Comparison of ENCODE assay signal across 1 cellular context in the genomic region with DNA sequence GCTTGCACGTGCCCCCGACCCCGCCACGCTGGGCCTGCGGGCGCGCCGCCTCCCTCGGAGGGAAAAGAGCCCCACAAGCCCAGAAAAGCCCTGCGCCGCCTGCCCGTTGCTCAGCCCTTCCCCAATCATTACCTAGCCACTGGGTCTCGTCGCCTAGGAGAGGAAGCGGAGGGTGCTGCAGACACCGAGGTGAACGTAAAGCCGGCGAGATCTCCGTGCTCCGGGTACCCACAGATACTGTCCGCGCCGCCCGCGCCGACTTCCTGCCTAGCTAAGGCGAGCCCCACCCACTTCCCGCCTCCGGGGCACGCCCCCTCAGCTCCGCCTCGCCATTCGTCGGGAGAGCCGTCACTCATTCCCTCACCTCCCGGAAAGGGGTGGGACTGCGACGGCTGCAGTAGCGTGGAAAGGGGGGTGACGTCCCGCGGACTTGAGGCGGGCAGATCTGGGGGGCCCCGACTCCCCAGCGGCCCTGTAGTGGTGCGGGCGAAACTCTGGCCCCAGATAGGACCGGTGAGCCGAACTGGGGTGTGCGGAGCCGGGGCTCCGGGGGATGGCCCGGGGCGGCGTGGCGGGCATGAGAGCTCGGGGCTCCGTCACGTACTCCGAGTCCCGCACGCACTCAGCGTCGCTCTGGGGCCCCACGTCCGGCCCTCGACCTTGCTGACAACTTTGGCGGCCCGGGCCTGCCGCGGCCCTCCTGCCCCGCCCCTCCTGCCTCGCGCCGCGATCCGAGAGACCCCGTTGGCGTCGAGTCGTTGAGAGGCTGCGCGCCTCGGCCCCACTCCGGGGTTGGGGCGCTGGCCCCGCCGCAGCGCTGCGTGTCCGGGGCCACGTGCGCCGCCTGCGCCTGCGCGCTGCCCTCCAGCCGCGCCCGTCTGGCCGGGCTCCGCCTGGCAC.
TF ChIP-seq lines count a peak whose summit lies in the region.

A gene (minus strand): TSS at position 239 of the 900 bp plus-strand sequence. CDS start 3,778 bp downstream, outside the sequence.

TF ChIP-seq in WTC11, 78 proteins besides CTCF, POLR2A, EP300 and RAD21 (continued from another document and continues in another):
- TF ChIP-seq, protein P1, sequence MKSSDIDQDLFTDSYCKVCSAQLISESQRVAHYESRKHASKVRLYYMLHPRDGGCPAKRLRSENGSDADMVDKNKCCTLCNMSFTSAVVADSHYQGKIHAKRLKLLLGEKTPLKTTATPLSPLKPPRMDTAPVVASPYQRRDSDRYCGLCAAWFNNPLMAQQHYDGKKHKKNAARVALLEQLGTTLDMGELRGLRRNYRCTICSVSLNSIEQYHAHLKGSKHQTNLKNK (CRISPR knock-in tag; IDR thresholded peaks at IDR 0.05), result no peak
- TF ChIP-seq JAZF1 (CRISPR knock-in tag; IDR thresholded peaks at IDR 0.05) (no peak), NR2C2 (CRISPR knock-in tag; IDR thresholded peaks at IDR 0.05) (no peak), KAT7 (CRISPR knock-in tag; IDR thresholded peaks at IDR 0.05; ENCODE audit: borderline replicate concordance) (peak; percentile 98; the same call in 1 of the 2 replicates), ELF4 (CRISPR knock-in tag; IDR thresholded peaks at IDR 0.05; ENCODE audit: low read depth) (peak; percentile 91), SMAD3 (CRISPR knock-in tag; IDR thresholded peaks at IDR 0.05; ENCODE audit: borderline replicate concordance) (peak; percentile 68), SP1 (CRISPR knock-in tag; conservative IDR thresholded peaks at IDR 0.05) (peak; percentile 99), GABPB1 (CRISPR knock-in tag; IDR thresholded peaks at IDR 0.05) (peak; percentile 64), ZNF416 (CRISPR knock-in tag; IDR thresholded peaks at IDR 0.05) (peak; percentile 18; the same call in 1 of the 2 replicates), EMX1 (CRISPR knock-in tag; IDR thresholded peaks at IDR 0.05) (0 out of 2 replicates have a peak, but pooled peaks have one; percentile 41), TCF7 (CRISPR knock-in tag; IDR thresholded peaks at IDR 0.05; ENCODE audit: low read depth) (peak; percentile 92), NR3C1 (CRISPR knock-in tag; conservative IDR thresholded peaks at IDR 0.05; ENCODE audit: low read depth) (peak; percentile 86; the same call in 1 of the 2 replicates), ZNF317 (CRISPR knock-in tag; IDR thresholded peaks at IDR 0.05; ENCODE audit: borderline replicate concordance, low read depth) (peak; percentile 69; the same call in 1 of the 2 replicates), ZNF671 (CRISPR knock-in tag; IDR thresholded peaks at IDR 0.05) (no peak), CREB1 (CRISPR knock-in tag; IDR thresholded peaks at IDR 0.05) (peak; percentile 80; the same call in 1 of the 2 replicates), TEAD4 (CRISPR knock-in tag; IDR thresholded peaks at IDR 0.05) (peak; percentile 86), RORB (CRISPR knock-in tag; IDR thresholded peaks at IDR 0.05) (no peak), MYBL2 (CRISPR knock-in tag; IDR thresholded peaks at IDR 0.05) (no peak; the same call in none of the 2 replicates), HMGA2 (CRISPR knock-in tag; IDR thresholded peaks at IDR 0.05) (no peak), CREM (CRISPR knock-in tag; IDR thresholded peaks at IDR 0.05) (no peak; the same call in 1 of the 2 replicates), GRHL2 (CRISPR knock-in tag; IDR thresholded peaks at IDR 0.05; ENCODE audit: insufficient replicate concordance, severe bottlenecking) (no peak), ATF1 (CRISPR knock-in tag; IDR thresholded peaks at IDR 0.05) (0 out of 2 replicates have a peak, but pooled peaks have one; percentile 25), NFE2L1 (CRISPR knock-in tag; IDR thresholded peaks at IDR 0.05) (peak; percentile 64), OVOL2 (CRISPR knock-in tag; IDR thresholded peaks at IDR 0.05; ENCODE audit: borderline replicate concordance) (no peak), JUN (CRISPR knock-in tag; IDR thresholded peaks at IDR 0.05) (peak; percentile 97), GTF2I (CRISPR knock-in tag; conservative IDR thresholded peaks at IDR 0.05) (no peak), TP53 (CRISPR knock-in tag; IDR thresholded peaks at IDR 0.05) (peak; percentile 97), CBFB (CRISPR knock-in tag; IDR thresholded peaks at IDR 0.05; ENCODE audit: low read depth) (peak; percentile 88; the same call in 1 of the 2 replicates), ZNF232 (CRISPR knock-in tag; IDR thresholded peaks at IDR 0.05) (peak; percentile 65; the same call in 1 of the 2 replicates)
- TF ChIP-seq, protein P2, sequence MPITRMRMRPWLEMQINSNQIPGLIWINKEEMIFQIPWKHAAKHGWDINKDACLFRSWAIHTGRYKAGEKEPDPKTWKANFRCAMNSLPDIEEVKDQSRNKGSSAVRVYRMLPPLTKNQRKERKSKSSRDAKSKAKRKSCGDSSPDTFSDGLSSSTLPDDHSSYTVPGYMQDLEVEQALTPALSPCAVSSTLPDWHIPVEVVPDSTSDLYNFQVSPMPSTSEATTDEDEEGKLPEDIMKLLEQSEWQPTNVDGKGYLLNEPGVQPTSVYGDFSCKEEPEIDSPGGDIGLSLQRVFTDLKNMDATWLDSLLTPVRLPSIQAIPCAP (CRISPR knock-in tag; IDR thresholded peaks at IDR 0.05), result peak; percentile 95
- TF ChIP-seq, protein P3, sequence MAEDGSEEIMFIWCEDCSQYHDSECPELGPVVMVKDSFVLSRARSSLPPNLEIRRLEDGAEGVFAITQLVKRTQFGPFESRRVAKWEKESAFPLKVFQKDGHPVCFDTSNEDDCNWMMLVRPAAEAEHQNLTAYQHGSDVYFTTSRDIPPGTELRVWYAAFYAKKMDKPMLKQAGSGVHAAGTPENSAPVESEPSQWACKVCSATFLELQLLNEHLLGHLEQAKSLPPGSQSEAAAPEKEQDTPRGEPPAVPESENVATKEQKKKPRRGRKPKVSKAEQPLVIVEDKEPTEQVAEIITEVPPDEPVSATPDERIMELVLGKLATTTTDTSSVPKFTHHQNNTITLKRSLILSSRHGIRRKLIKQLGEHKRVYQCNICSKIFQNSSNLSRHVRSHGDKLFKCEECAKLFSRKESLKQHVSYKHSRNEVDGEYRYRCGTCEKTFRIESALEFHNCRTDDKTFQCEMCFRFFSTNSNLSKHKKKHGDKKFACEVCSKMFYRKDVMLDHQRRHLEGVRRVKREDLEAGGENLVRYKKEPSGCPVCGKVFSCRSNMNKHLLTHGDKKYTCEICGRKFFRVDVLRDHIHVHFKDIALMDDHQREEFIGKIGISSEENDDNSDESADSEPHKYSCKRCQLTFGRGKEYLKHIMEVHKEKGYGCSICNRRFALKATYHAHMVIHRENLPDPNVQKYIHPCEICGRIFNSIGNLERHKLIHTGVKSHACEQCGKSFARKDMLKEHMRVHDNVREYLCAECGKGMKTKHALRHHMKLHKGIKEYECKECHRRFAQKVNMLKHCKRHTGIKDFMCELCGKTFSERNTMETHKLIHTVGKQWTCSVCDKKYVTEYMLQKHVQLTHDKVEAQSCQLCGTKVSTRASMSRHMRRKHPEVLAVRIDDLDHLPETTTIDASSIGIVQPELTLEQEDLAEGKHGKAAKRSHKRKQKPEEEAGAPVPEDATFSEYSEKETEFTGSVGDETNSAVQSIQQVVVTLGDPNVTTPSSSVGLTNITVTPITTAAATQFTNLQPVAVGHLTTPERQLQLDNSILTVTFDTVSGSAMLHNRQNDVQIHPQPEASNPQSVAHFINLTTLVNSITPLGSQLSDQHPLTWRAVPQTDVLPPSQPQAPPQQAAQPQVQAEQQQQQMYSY (CRISPR knock-in tag; IDR thresholded peaks at IDR 0.05), result no peak; the same call in 1 of the 2 replicates
- TF ChIP-seq, protein P4, sequence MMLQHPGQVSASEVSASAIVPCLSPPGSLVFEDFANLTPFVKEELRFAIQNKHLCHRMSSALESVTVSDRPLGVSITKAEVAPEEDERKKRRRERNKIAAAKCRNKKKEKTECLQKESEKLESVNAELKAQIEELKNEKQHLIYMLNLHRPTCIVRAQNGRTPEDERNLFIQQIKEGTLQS (CRISPR knock-in tag; conservative IDR thresholded peaks at IDR 0.05), result no peak
- TF ChIP-seq, protein P5, sequence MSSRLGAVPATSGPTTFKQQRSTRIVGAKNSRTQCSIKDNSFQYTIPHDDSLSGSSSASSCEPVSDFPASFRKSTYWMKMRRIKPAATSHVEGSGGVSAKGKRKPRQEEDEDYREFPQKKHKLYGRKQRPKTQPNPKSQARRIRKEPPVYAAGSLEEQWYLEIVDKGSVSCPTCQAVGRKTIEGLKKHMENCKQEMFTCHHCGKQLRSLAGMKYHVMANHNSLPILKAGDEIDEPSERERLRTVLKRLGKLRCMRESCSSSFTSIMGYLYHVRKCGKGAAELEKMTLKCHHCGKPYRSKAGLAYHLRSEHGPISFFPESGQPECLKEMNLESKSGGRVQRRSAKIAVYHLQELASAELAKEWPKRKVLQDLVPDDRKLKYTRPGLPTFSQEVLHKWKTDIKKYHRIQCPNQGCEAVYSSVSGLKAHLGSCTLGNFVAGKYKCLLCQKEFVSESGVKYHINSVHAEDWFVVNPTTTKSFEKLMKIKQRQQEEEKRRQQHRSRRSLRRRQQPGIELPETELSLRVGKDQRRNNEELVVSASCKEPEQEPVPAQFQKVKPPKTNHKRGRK (CRISPR knock-in tag; IDR thresholded peaks at IDR 0.05; ENCODE audit: borderline replicate concordance), result no peak
- TF ChIP-seq, protein P6, sequence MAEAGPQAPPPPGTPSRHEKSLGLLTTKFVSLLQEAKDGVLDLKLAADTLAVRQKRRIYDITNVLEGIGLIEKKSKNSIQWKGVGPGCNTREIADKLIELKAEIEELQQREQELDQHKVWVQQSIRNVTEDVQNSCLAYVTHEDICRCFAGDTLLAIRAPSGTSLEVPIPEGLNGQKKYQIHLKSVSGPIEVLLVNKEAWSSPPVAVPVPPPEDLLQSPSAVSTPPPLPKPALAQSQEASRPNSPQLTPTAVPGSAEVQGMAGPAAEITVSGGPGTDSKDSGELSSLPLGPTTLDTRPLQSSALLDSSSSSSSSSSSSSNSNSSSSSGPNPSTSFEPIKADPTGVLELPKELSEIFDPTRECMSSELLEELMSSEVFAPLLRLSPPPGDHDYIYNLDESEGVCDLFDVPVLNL (CRISPR knock-in tag; IDR thresholded peaks at IDR 0.05; ENCODE audit: borderline replicate concordance, low read depth), result peak; percentile 81; the same call in 1 of the 2 replicates
- TF ChIP-seq, protein P7, sequence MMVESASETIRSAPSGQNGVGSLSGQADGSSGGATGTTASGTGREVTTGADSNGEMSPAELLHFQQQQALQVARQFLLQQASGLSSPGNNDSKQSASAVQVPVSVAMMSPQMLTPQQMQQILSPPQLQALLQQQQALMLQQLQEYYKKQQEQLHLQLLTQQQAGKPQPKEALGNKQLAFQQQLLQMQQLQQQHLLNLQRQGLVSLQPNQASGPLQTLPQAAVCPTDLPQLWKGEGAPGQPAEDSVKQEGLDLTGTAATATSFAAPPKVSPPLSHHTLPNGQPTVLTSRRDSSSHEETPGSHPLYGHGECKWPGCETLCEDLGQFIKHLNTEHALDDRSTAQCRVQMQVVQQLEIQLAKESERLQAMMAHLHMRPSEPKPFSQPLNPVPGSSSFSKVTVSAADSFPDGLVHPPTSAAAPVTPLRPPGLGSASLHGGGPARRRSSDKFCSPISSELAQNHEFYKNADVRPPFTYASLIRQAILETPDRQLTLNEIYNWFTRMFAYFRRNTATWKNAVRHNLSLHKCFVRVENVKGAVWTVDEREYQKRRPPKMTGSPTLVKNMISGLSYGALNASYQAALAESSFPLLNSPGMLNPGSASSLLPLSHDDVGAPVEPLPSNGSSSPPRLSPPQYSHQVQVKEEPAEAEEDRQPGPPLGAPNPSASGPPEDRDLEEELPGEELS (CRISPR knock-in tag; IDR thresholded peaks at IDR 0.05), result peak; percentile 96
- TF ChIP-seq, protein P8, sequence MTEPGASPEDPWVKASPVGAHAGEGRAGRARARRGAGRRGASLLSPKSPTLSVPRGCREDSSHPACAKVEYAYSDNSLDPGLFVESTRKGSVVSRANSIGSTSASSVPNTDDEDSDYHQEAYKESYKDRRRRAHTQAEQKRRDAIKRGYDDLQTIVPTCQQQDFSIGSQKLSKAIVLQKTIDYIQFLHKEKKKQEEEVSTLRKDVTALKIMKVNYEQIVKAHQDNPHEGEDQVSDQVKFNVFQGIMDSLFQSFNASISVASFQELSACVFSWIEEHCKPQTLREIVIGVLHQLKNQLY (CRISPR knock-in tag; IDR thresholded peaks at IDR 0.05), result no peak
- TF ChIP-seq, protein P9, sequence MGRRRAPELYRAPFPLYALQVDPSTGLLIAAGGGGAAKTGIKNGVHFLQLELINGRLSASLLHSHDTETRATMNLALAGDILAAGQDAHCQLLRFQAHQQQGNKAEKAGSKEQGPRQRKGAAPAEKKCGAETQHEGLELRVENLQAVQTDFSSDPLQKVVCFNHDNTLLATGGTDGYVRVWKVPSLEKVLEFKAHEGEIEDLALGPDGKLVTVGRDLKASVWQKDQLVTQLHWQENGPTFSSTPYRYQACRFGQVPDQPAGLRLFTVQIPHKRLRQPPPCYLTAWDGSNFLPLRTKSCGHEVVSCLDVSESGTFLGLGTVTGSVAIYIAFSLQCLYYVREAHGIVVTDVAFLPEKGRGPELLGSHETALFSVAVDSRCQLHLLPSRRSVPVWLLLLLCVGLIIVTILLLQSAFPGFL (CRISPR knock-in tag; IDR thresholded peaks at IDR 0.05; ENCODE audit: borderline replicate concordance), result peak; percentile 95
- TF ChIP-seq, protein P10, sequence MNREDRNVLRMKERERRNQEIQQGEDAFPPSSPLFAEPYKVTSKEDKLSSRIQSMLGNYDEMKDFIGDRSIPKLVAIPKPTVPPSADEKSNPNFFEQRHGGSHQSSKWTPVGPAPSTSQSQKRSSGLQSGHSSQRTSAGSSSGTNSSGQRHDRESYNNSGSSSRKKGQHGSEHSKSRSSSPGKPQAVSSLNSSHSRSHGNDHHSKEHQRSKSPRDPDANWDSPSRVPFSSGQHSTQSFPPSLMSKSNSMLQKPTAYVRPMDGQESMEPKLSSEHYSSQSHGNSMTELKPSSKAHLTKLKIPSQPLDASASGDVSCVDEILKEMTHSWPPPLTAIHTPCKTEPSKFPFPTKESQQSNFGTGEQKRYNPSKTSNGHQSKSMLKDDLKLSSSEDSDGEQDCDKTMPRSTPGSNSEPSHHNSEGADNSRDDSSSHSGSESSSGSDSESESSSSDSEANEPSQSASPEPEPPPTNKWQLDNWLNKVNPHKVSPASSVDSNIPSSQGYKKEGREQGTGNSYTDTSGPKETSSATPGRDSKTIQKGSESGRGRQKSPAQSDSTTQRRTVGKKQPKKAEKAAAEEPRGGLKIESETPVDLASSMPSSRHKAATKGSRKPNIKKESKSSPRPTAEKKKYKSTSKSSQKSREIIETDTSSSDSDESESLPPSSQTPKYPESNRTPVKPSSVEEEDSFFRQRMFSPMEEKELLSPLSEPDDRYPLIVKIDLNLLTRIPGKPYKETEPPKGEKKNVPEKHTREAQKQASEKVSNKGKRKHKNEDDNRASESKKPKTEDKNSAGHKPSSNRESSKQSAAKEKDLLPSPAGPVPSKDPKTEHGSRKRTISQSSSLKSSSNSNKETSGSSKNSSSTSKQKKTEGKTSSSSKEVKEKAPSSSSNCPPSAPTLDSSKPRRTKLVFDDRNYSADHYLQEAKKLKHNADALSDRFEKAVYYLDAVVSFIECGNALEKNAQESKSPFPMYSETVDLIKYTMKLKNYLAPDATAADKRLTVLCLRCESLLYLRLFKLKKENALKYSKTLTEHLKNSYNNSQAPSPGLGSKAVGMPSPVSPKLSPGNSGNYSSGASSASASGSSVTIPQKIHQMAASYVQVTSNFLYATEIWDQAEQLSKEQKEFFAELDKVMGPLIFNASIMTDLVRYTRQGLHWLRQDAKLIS (CRISPR knock-in tag; IDR thresholded peaks at IDR 0.05; ENCODE audit: borderline replicate concordance), result no peak
- TF ChIP-seq, protein P11, sequence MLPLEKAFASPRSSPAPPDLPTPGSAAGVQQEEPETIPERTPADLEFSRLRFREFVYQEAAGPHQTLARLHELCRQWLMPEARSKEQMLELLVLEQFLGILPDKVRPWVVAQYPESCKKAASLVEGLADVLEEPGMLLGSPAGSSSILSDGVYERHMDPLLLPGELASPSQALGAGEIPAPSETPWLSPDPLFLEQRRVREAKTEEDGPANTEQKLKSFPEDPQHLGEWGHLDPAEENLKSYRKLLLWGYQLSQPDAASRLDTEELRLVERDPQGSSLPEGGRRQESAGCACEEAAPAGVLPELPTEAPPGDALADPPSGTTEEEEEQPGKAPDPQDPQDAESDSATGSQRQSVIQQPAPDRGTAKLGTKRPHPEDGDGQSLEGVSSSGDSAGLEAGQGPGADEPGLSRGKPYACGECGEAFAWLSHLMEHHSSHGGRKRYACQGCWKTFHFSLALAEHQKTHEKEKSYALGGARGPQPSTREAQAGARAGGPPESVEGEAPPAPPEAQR (CRISPR knock-in tag; IDR thresholded peaks at IDR 0.05), result no peak
